In the genomic region with DNA sequence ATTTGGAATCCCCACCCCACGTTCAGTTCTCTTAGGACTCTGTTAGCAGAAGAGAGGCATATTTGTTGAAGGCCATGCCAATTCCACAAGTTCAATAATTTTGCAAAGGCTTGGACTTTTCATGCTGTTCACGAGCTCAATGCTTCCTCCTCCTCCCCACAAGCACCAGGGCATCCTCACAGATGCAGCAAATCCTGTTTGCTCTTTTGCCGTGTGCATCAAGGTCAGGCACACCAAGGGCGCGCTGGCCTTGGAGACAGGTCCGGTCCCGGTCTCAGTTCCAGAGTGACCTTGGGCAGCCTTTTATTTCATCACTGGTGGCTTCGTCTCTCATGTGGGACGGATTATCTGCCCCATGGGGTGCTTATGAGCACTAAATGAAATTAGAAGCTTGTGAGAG, we compare ENCODE assay signal across 32 cellular contexts.
"Had no signal": no experiment of that assay in that cellular context is flagged by ENCODE, and none has a peak within 500 bp of the region (broad histone marks: within the 10 kb centered on the region; RNA-seq: fewer than 3 reads in every experiment).

No MANE protein-coding gene starts in this region.

- H3K27me3 Mint-ChIP-seq: brain had no signal

- H3K27ac ChIP-seq: ascending aorta, breast epithelium, cardiac muscle cell, colonic mucosa, epithelial cell of prostate, esophagus squamous epithelium, gastroesophageal sphincter, WERI-Rb-1 had no signal

- H3K4me1 Mint-ChIP-seq: activated B cell treated with CpG ODN at 0.5 μM for 24 hours; activated naive CD4-positive, alpha-beta T cell treated with anti-CD3 and anti-CD28 coated beads, Interleukin-2, amount 50 U/mL, for 24 hours; activated naive CD8-positive, alpha-beta T cell treated with anti-CD3 and anti-CD28 coated beads, Interleukin-2, amount 10 ng/mL, durations not matched to agents 7 days and 5 days; T-cell had no signal

- H3K4me3 ChIP-seq: ascending aorta, breast epithelium, cardiac muscle cell, colonic mucosa, esophagus squamous epithelium, gastroesophageal sphincter had no signal

- H3K27me3 ChIP-seq: ascending aorta, breast epithelium, cardiac muscle cell, colonic mucosa, gastroesophageal sphincter had no signal

- H3K27ac Mint-ChIP-seq: activated B cell treated with CpG ODN at 0.5 μM for 24 hours; activated CD8-positive, alpha-beta T cell treated with anti-CD3 and anti-CD28 coated beads, Interleukin-2, amount 10 ng/mL, durations not matched to agents 7 days and 5 days; activated naive CD4-positive, alpha-beta T cell treated with anti-CD3 and anti-CD28 coated beads for 36 hours; activated naive CD4-positive, alpha-beta T cell treated with anti-CD3 and anti-CD28 coated beads, Interleukin-2, amount 50 U/mL, for 24 hours; activated naive CD8-positive, alpha-beta T cell treated with anti-CD3 and anti-CD28 coated beads, Interleukin-2, amount 10 ng/mL, durations not matched to agents 7 days and 5 days; activated T-helper 2 cell treated with anti-CD3 and anti-CD28 coated beads, Interferon-gamma antibody, Interleukin-2, Interleukin-4, amounts not matched to agents 10 μg/mL and 5 μg/mL and 100 μg/mL, durations not matched to agents 14 hours and 24 hours and 36 hours; T-cell; T-helper 1 cell treated with Interleukin-12 subunit alpha and Interleukin-12 subunit beta and Interleukin-4 antibody, amounts not matched to agents 30 μg/mL and 1 μg/mL, for 36 hours; T-helper 2 cell treated with Interferon-gamma antibody and Interleukin-4, amounts not matched to agents 5 μg/mL and 100 μg/mL, for 36 hours had no signal

- ATAC-seq: activated CD4-positive, CD25-positive, alpha-beta regulatory T cell treated with anti-CD3 and anti-CD28 coated beads, Interleukin-2, amount 50 U/mL, for 24 hours; activated CD8-positive, alpha-beta T cell treated with anti-CD3 and anti-CD28 coated beads, Interleukin-2, amount 10 ng/mL, durations not matched to agents 7 days and 5 days; activated T-cell treated with anti-CD3 and anti-CD28 coated beads, Interleukin-2, amount 50 U/mL, for 4 hours; gastroesophageal sphincter; T-cell had no signal

- H3K4me1 ChIP-seq: ascending aorta, breast epithelium, colonic mucosa had no signal

- H3K36me3 Mint-ChIP-seq: activated naive CD4-positive, alpha-beta T cell treated with anti-CD3 and anti-CD28 coated beads, Interleukin-2, amount 50 U/mL, for 24 hours; activated naive CD8-positive, alpha-beta T cell treated with anti-CD3 and anti-CD28 coated beads, Interleukin-2, amount 10 ng/mL, durations not matched to agents 7 days and 5 days; brain; T-cell had no signal

- FAIRE-seq: endometrium, endothelial cell of umbilical vein had no signal

- H3K36me3 ChIP-seq: ascending aorta, breast epithelium, cardiac muscle cell, colonic mucosa, esophagus squamous epithelium, gastroesophageal sphincter, WERI-Rb-1 had no signal

- H3K9me3 ChIP-seq: ascending aorta, breast epithelium, colonic mucosa, esophagus squamous epithelium, gastroesophageal sphincter had no signal

- H3K9me3 Mint-ChIP-seq: activated B cell treated with CpG ODN at 0.5 μM for 24 hours; activated naive CD4-positive, alpha-beta T cell treated with anti-CD3 and anti-CD28 coated beads for 36 hours; activated naive CD4-positive, alpha-beta T cell treated with anti-CD3 and anti-CD28 coated beads, Interleukin-2, amount 50 U/mL, for 24 hours; activated naive CD8-positive, alpha-beta T cell treated with anti-CD3 and anti-CD28 coated beads, Interleukin-2, amount 10 ng/mL, durations not matched to agents 7 days and 5 days; activated T-cell treated with anti-CD3 and anti-CD28 coated beads, Interleukin-2, amount 50 U/mL, for 4 hours; activated T-helper 2 cell treated with anti-CD3 and anti-CD28 coated beads, Interferon-gamma antibody, Interleukin-2, Interleukin-4, amounts not matched to agents 10 μg/mL and 5 μg/mL and 100 μg/mL, durations not matched to agents 14 hours and 24 hours and 36 hours; T-cell; T-helper 1 cell treated with Interleukin-12 subunit alpha and Interleukin-12 subunit beta and Interleukin-4 antibody, amounts not matched to agents 30 μg/mL and 1 μg/mL, for 36 hours; T-helper 2 cell treated with Interferon-gamma antibody and Interleukin-4, amounts not matched to agents 5 μg/mL and 100 μg/mL, for 36 hours had no signal

- DNase-seq: activated B cell treated with CpG ODN at 0.5 μM for 24 hours; activated CD4-positive, alpha-beta T cell treated with anti-CD3 and anti-CD28 coated beads for 48 hours; activated CD4-positive, alpha-beta T cell treated with anti-CD3 and anti-CD28 coated beads, Interleukin-2, amount 50 U/mL, for 1 hour; activated CD4-positive, alpha-beta T cell treated with anti-CD3 and anti-CD28 coated beads, Interleukin-2, amount 50 U/mL, for 48 hours; activated CD8-positive, alpha-beta T cell treated with anti-CD3 and anti-CD28 coated beads, Interleukin-2, amount 10 ng/mL, durations not matched to agents 7 days and 5 days; activated effector memory CD4-positive, alpha-beta T cell treated with anti-CD3 and anti-CD28 coated beads, Interleukin-2, amount 50 U/mL, for 16 hours; activated naive CD4-positive, alpha-beta T cell treated with anti-CD3 and anti-CD28 coated beads for 36 hours; activated naive CD8-positive, alpha-beta T cell treated with anti-CD3 and anti-CD28 coated beads, Interleukin-2, amount 10 ng/mL, durations not matched to agents 7 days and 5 days; activated T-cell treated with anti-CD3 and anti-CD28 coated beads, Interleukin-2, amount 50 U/mL, for 4 hours; central memory CD4-positive, alpha-beta T cell; cerebellar nuclear complex; colonic mucosa; effector CD8-positive, alpha-beta T cell; esophagus squamous epithelium; foreskin melanocyte; SW 1271; T-cell; T1000; WERI-Rb-1 had no signal

- H3K4me3 Mint-ChIP-seq: activated B cell treated with CpG ODN at 0.5 μM for 24 hours; activated CD8-positive, alpha-beta T cell treated with anti-CD3 and anti-CD28 coated beads, Interleukin-2, amount 10 ng/mL, durations not matched to agents 7 days and 5 days; activated naive CD4-positive, alpha-beta T cell treated with anti-CD3 and anti-CD28 coated beads for 36 hours; activated naive CD4-positive, alpha-beta T cell treated with anti-CD3 and anti-CD28 coated beads, Interleukin-2, amount 50 U/mL, for 24 hours; activated naive CD8-positive, alpha-beta T cell treated with anti-CD3 and anti-CD28 coated beads, Interleukin-2, amount 10 ng/mL, durations not matched to agents 7 days and 5 days; activated T-cell treated with anti-CD3 and anti-CD28 coated beads, Interleukin-2, amount 50 U/mL, for 4 hours; brain; T-cell; T-helper 1 cell treated with Interleukin-12 subunit alpha and Interleukin-12 subunit beta and Interleukin-4 antibody, amounts not matched to agents 30 μg/mL and 1 μg/mL, for 36 hours; T-helper 2 cell treated with Interferon-gamma antibody and Interleukin-4, amounts not matched to agents 5 μg/mL and 100 μg/mL, for 36 hours had no signal
